In the genomic region with DNA sequence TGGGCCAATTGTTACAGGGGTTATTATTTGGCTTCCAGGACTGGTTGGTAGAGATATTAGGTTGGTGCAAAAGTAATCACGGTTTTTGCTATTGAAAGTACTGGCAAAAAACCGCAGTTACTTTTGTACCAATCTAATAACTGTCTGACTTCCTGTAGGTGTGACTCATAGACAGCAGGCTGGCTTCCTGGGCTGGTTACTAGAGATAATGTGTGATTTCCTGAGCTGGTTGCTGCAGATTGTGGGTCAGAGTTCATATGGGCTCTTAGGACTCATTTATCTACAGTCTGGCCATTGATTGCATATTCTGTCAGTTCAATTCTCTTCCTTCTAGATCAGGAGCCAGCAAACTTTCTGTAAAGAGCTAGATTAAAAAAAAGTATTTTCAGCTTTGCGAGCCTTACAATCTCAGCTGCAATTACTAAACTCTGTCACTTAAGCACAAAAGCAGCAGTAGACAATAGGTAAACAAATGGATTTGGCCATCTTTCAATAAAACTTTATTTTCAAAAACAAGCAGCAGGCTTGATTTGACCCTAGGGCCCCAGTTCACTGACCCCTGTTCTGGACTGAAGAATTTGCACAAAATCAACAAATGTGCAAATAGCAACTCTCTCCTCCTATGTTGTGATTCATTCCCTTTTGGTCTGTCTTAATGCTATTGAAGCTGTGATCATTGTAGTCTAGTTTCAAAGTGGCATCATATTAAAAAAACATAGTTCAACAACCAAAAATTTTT, we compare ENCODE assay signal across 22 cellular contexts. TPM values are rescaled to one million over a fixed set of nuclear protein-coding genes. Genes with fewer than 3 reads are reported as not detected.
DNase-seq lines count a peak whose midpoint lies in the region; ATAC-seq and TF ChIP-seq lines count a peak whose summit lies in the region.
"Had no signal": no experiment of that assay in that cellular context is flagged by ENCODE, and none has a peak within 500 bp of the region (broad histone marks: within the 10 kb centered on the region; RNA-seq: fewer than 3 reads in every experiment).

No MANE protein-coding gene starts in this region.

- no peaks in the 10 kb centered on the region for H3K79me2 ChIP-seq in mammary epithelial cell (ENCODE audit: insufficient read depth, low read length)

- dilution Hi-C loops in mammary epithelial cell (cut with HindIII; ENCODE audit: low sequenced_read_pairs): no loop called here

- no peak overlapping the region for H3K9ac ChIP-seq in mammary epithelial cell (ENCODE audit: insufficient read depth, low read length)
- H3K9ac ChIP-seq: GM23248 had no signal

- H3K4me2 ChIP-seq in mammary epithelial cell (ENCODE audit: insufficient read depth, low read depth, low read length): no peak overlapping the region

- DNase-seq in HCEC 1CT: peak; percentile 7
- DNase-seq in MV-4-11 (lab: John Stamatoyannopoulos, UW): peak; percentile 13
- DNase-seq in mammary epithelial cell: peak; percentile 11
- peak in 2 of 3 donors; percentile 28 to 61 for DNase-seq in right lobe of liver
- no peak for DNase-seq in head of caudate nucleus
- DNase-seq in NCI-H1417 (lab: John Stamatoyannopoulos, UW): no peak
- no peak for DNase-seq in AG08396 (ENCODE audit: low spot score)
- DNase-seq: activated CD4-positive, alpha-beta T cell treated with anti-CD3 and anti-CD28 coated beads for 4 hours; activated CD8-positive, alpha-beta memory T cell treated with anti-CD3 and anti-CD28 coated beads, Interleukin-2, amount 10 ng/mL, durations not matched to agents 7 days and 5 days; anterior cingulate cortex; CD8-positive, alpha-beta memory T cell; DMS79 treated with DMSO at 0.1 percent for 48 hours; gastrocnemius medialis; GM23248; NCI-H187 treated with DMSO at 0.1 percent for 48 hours; psoas muscle; SIG-M5; stimulated activated CD4-positive, alpha-beta T cell treated with anti-CD3 and anti-CD28 coated beads, Interleukin-2, amount 100 ng/mL, for 24 hours; T-helper 1 cell had no signal

- H3K36me3 ChIP-seq in mammary epithelial cell (ENCODE audit: insufficient read depth, low read length) (no peaks in the 10 kb centered on the region), right lobe of liver (no peaks in the 10 kb centered on the region)
- H3K36me3 ChIP-seq: gastrocnemius medialis, neutrophil, vagina had no signal

- 96% methylated on average over 3 of the region's 3 CpGs for WGBS in mammary epithelial cell (ENCODE audit: low coverage, missing lambda C conversion rate)
- 47% methylated on average over 3 of the region's 3 CpGs for WGBS in right lobe of liver (ENCODE audit: insufficient coverage, low coverage, low lambda C conversion rate, missing lambda C conversion rate)

- H3K27ac ChIP-seq in mammary epithelial cell (ENCODE audit: insufficient read depth, low read depth, low read length) (no peak overlapping the region), right lobe of liver (peak overlapping the region in 2 of 3 donors; percentile 33 to 39)
- H3K27ac ChIP-seq: gastrocnemius medialis, GM23248, neutrophil, psoas muscle, vagina had no signal

- in situ Hi-C loops in mammary epithelial cell (cut with MboI; ENCODE audit: low sequenced_read_pairs in 2 of 2): no loop called here

- intact Hi-C loops in mammary epithelial cell (cut with micrococcal nuclease): no loop called here
- intact Hi-C loops in right lobe of liver (cut with DNase I): no loop called here
- intact Hi-C loops in head of caudate nucleus (cut with DNase I): no loop called here

- no peak overlapping the region for H3K4me3 ChIP-seq in mammary epithelial cell (replicated peaks in 1 of 3; ENCODE audit: insufficient read depth in 1 of 3, low read depth in 2 of 3, low read length in 3 of 3)
- no peak overlapping the region for H3K4me3 ChIP-seq in right lobe of liver
- H3K4me3 ChIP-seq: gastrocnemius medialis, GM23248, psoas muscle, vagina had no signal

- H3K27me3 ChIP-seq in mammary epithelial cell (ENCODE audit: insufficient read depth, low read length) (no peaks in the 10 kb centered on the region), right lobe of liver (no peaks in the 10 kb centered on the region)
- H3K27me3 ChIP-seq: gastrocnemius medialis, neutrophil, vagina had no signal

- no TSS peak for BruUV-seq in mammary epithelial cell (replicated peaks; lab: Mats Ljungman, UMichigan)

- no peaks in the 10 kb centered on the region for H3K4me1 ChIP-seq in mammary epithelial cell (ENCODE audit: insufficient read depth, low read length)
- peaks cover 0 to 11% (median 2%) of the 10 kb centered on the region in 4 donors for H3K4me1 ChIP-seq in right lobe of liver
- H3K4me1 ChIP-seq: gastrocnemius medialis, psoas muscle, vagina had no signal

- CTCF ChIA-PET in mammary epithelial cell (lab: Charles Lee; ENCODE audit: low non-redundant PET): no interaction called here

- ATAC-seq in right lobe of liver: peak; percentile 96 to 98 (median 97)
- ATAC-seq: activated CD8-positive, alpha-beta memory T cell treated with anti-CD3 and anti-CD28 coated beads, Interleukin-2, amount 10 ng/mL, durations not matched to agents 7 days and 5 days; gastrocnemius medialis; psoas muscle; stimulated activated memory B cell treated with anti-CD40 and anti-IgM and Interleukin-4, amounts not matched to agents 10 μg/mL and 1 μg/mL and 100 μg/mL, for 72 hours had no signal

- no peak overlapping the region for H2AFZ ChIP-seq in mammary epithelial cell (ENCODE audit: low read depth, low read length)
- H2AFZ ChIP-seq: GM23248 had no signal

- H3K9me3 ChIP-seq in mammary epithelial cell (replicated peaks; ENCODE audit: insufficient read depth, low read length) (peaks cover 12% of the 10 kb centered on the region), right lobe of liver (no peaks in the 10 kb centered on the region)
- H3K9me3 ChIP-seq: gastrocnemius medialis, neutrophil, psoas muscle had no signal

- TF ChIP-seq CTCF in mammary epithelial cell (conservative IDR thresholded peaks at IDR 0.05 in 1 of 2, IDR thresholded peaks at IDR 0.05 in 1 of 2; ENCODE audit: extremely low read depth in 1 of 2, insufficient read depth in 1 of 2, low read depth in 1 of 2, low read length in 2 of 2): no peak
- no peak for TF ChIP-seq CTCF in right lobe of liver (IDR thresholded peaks at IDR 0.05)

- no peak for TF ChIP-seq POLR2A in right lobe of liver (IDR thresholded peaks at IDR 0.05)

- H4K20me1 ChIP-seq in mammary epithelial cell (ENCODE audit: insufficient read depth, low read length): no peaks in the 10 kb centered on the region

RNA-seq across cellular contexts. Expression of a gene that starts 50.8 kb away (rescaled TPM):
- total RNA-seq in mammary epithelial cell (10 to 100 TPM; 22.5 to 38.3 TPM), right lobe of liver (10 to 100 TPM in 5 of 6 experiments, 1 to 10 TPM in 1; 8.7 to 13.8 (median 11.6) TPM)
- polyA plus RNA-seq in mammary epithelial cell: 13.4 TPM
- polyA minus RNA-seq in mammary epithelial cell: 25.3 TPM

Comparison
In these comparisons a context has a peak if more than half of its experiments do, and no peak if none do; other contexts are left out.
1. DNase-seq: peak in HCEC 1CT (single experiment), MV-4-11 (single experiment), mammary epithelial cell (single experiment) and right lobe of liver (2 of 3); none in head of caudate nucleus (0 of 42), NCI-H1417 (0 of 3) and AG08396 (single experiment).